In the genomic region with DNA sequence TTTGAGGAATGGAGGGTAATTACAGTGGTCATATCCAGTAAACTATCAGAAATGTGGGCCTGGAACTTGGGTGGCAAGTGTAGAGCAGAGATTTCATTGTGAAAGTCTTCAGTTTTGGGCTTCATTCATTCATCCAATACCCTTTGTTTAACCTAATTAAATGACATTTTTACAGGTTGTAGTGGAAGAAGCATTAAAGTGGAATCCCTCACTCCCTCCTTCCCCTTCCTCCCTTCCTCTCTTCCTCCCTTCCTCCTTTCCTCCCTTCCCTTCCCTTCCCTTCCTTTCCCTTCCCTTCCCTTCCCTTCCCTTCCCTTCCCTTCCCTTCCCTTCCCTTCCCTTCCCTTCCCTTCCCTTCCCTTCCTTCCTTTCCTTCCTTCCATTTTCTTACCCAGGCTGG, we compare ENCODE assay signal across 17 cellular contexts.
DNase-seq lines count a peak whose midpoint lies in the region; ATAC-seq, FAIRE-seq and TF ChIP-seq lines count a peak whose summit lies in the region.
"Had no signal": no experiment of that assay in that cellular context is flagged by ENCODE, and none has a peak within 500 bp of the region (broad histone marks: within the 10 kb centered on the region; RNA-seq: fewer than 3 reads in every experiment).

No MANE protein-coding gene starts in this region.

- H3K4me2 ChIP-seq in HepG2 (ENCODE audit: low read depth, low read length), result no peak overlapping the region
- H3K4me2 ChIP-seq in DND-41 (ENCODE audit: insufficient read depth, low read length), result peak overlapping the region; percentile 63
- H3K4me2 ChIP-seq in SU-DHL-6 (ENCODE audit: low read depth, low read length, poor library complexity, severe bottlenecking), result peak overlapping the region; percentile 68

- TF ChIP-seq POLR2A in HepG2 (IDR thresholded peaks at IDR 0.05; ENCODE audit: insufficient read depth in 1 of 2, low read depth in 2 of 2, low read length in 2 of 2) (no peak), right lobe of liver (IDR thresholded peaks at IDR 0.05) (no peak), esophagus squamous epithelium (IDR thresholded peaks at IDR 0.05) (no peak)

- no peak for TF ChIP-seq RAD21 in HepG2 (CRISPR knock-in tag; IDR thresholded peaks at IDR 0.05)

- H3K27me3 ChIP-seq in HepG2 (ENCODE audit: control insufficient read depth in 1 of 2, insufficient read depth in 2 of 2, low read length in 2 of 2) (no peaks in the 10 kb centered on the region), right lobe of liver (no peaks in the 10 kb centered on the region), DND-41 (ENCODE audit: insufficient read depth, low read length, poor library complexity) (no peaks in the 10 kb centered on the region), SU-DHL-6 (ENCODE audit: low read length) (no peaks in the 10 kb centered on the region), esophagus squamous epithelium (no peaks in the 10 kb centered on the region)

- H3K36me3 ChIP-seq in HepG2 (replicated peaks in 1 of 2; ENCODE audit: control insufficient read depth in 1 of 2, insufficient read depth in 2 of 2, low read length in 2 of 2) (no peaks in the 10 kb centered on the region), right lobe of liver (no peaks in the 10 kb centered on the region), DND-41 (ENCODE audit: insufficient read depth, low read length) (no peaks in the 10 kb centered on the region), SU-DHL-6 (ENCODE audit: low read length) (no peaks in the 10 kb centered on the region), esophagus squamous epithelium (no peaks in the 10 kb centered on the region)

- H3K9me3 ChIP-seq in HepG2 (ENCODE audit: low read length) (no peaks in the 10 kb centered on the region), right lobe of liver (no peaks in the 10 kb centered on the region), DND-41 (ENCODE audit: insufficient read depth, low read length, severe bottlenecking) (no peaks in the 10 kb centered on the region), SU-DHL-6 (ENCODE audit: insufficient read depth, low read length) (no peaks in the 10 kb centered on the region), esophagus squamous epithelium (no peaks in the 10 kb centered on the region)

- peaks cover 30% of the 10 kb centered on the region for H3F3A ChIP-seq in SU-DHL-6 (ENCODE audit: insufficient read depth)

- no peaks in the 10 kb centered on the region for H3K27me3 Mint-ChIP-seq in natural killer cell treated with Interleukin-12 subunit alpha and Interleukin-12 subunit beta and Interleukin-15 and Interleukin-18, amount 100 ng/mL, for 72 hours

- H3K4me3 Mint-ChIP-seq in natural killer cell treated with Interleukin-12 subunit alpha and Interleukin-12 subunit beta and Interleukin-15 and Interleukin-18, amount 100 ng/mL, for 72 hours, result peak overlapping the region; percentile 33

- H4K20me1 ChIP-seq in HepG2 (ENCODE audit: insufficient read depth, low read length), result no peaks in the 10 kb centered on the region
- no peaks in the 10 kb centered on the region for H4K20me1 ChIP-seq in DND-41 (ENCODE audit: insufficient read depth, low read length)
- no peaks in the 10 kb centered on the region for H4K20me1 ChIP-seq in SU-DHL-6 (ENCODE audit: low read depth, low read length)

- H3K9me3 Mint-ChIP-seq in natural killer cell treated with Interleukin-12 subunit alpha and Interleukin-12 subunit beta and Interleukin-15 and Interleukin-18, amount 100 ng/mL, for 72 hours, result no peaks in the 10 kb centered on the region

- H3K9ac ChIP-seq in HepG2 (ENCODE audit: insufficient read depth, low read depth, low read length) (no peak overlapping the region), DND-41 (ENCODE audit: low read depth, low read length) (peak overlapping the region; percentile 9; the same call in 1 of the 2 replicates), SU-DHL-6 (ENCODE audit: low read length) (0 out of 2 replicates have a peak overlapping the region, but pooled peaks have one; percentile 33)

- CTCF ChIA-PET in HepG2 (lab: Yijun Ruan, JAX; ENCODE audit: low intra/inter-chr PET ratio, low total read pairs), result no interaction called here

- POLR2A ChIA-PET in HepG2 (lab: Yijun Ruan, JAX), result no interaction called here

- peak overlapping the region; percentile 48 to 64 for H3K27ac Mint-ChIP-seq in natural killer cell treated with Interleukin-12 subunit alpha and Interleukin-12 subunit beta and Interleukin-15 and Interleukin-18, amount 100 ng/mL, for 72 hours

- no peak overlapping the region for H2AFZ ChIP-seq in HepG2 (ENCODE audit: low read length)
- no peak overlapping the region for H2AFZ ChIP-seq in DND-41 (ENCODE audit: low read depth, low read length)
- H2AFZ ChIP-seq in SU-DHL-6 (ENCODE audit: low read depth, low read length, severe bottlenecking), result no peak overlapping the region

- TF ChIP-seq EP300 in HepG2 (IDR thresholded peaks at IDR 0.05; ENCODE audit: low read depth in 2 of 2, low read length in 2 of 2) (no peak), HepG2 (CRISPR knock-in tag; IDR thresholded peaks at IDR 0.05; ENCODE audit: borderline replicate concordance) (no peak)

- H3K36me3 Mint-ChIP-seq in natural killer cell treated with Interleukin-12 subunit alpha and Interleukin-12 subunit beta and Interleukin-15 and Interleukin-18, amount 100 ng/mL, for 72 hours, result no peaks in the 10 kb centered on the region

- no TSS peak for BruUV-seq in HepG2 (replicated peaks; lab: Mats Ljungman, UMichigan)

- DNase-seq in HepG2 (ENCODE audit: low spot score), result no peak
- no peak for DNase-seq in right lobe of liver
- no peak for DNase-seq in DND-41
- DNase-seq in natural killer cell treated with Interleukin-12 subunit alpha and Interleukin-12 subunit beta and Interleukin-15 and Interleukin-18, amount 100 ng/mL, for 72 hours (ENCODE audit: low spot score), result no peak
- DNase-seq in NCI-H2029 treated with DMSO at 0.1 percent for 48 hours (lab: John Stamatoyannopoulos, UW), result no peak
- DNase-seq in DMS 273 treated with DMSO at 0.1 percent for 48 hours (lab: John Stamatoyannopoulos, UW), result no peak
- DNase-seq in esophagus squamous epithelium (lab: John Stamatoyannopoulos, UW), result no peak
- DNase-seq: C1 segment of cervical spinal cord, DMS79, NCI-H1930, NCI-H2171 treated with DMSO at 0.1 percent for 48 hours, NCI-H510A, SHP77 had no signal

- H3K4me1 ChIP-seq in HepG2 (ENCODE audit: insufficient read depth, low read length) (peaks cover 23% of the 10 kb centered on the region), right lobe of liver (no peaks in the 10 kb centered on the region), DND-41 (ENCODE audit: insufficient read depth, low read length) (peaks cover 71% of the 10 kb centered on the region), esophagus squamous epithelium (peaks cover 0 to 2% (median 0%) of the 10 kb centered on the region in 3 donors)

- H3K9me2 ChIP-seq in SU-DHL-6 (replicated peaks; ENCODE audit: insufficient read depth, low read length), result no peaks in the 10 kb centered on the region

- ATAC-seq in HepG2 (no peak), right lobe of liver (no peak), DND-41 (ENCODE audit: insufficient read depth, low read depth) (no peak)
- no peak for ATAC-seq in natural killer cell treated with Interleukin-12 subunit alpha and Interleukin-12 subunit beta and Interleukin-15 and Interleukin-18, amount 100 ng/mL, for 72 hours
- ATAC-seq: HCT116, SK-N-SH treated with all-trans-retinoic acid at 6 μM for 48 hours had no signal

- H3K27ac ChIP-seq in HepG2 (ENCODE audit: extremely low read length, insufficient read depth, low read length), result no peak overlapping the region
- no peak overlapping the region for H3K27ac ChIP-seq in right lobe of liver
- peak overlapping the region; percentile 72 for H3K27ac ChIP-seq in DND-41 (ENCODE audit: low read length)
- peak overlapping the region; percentile 99 for H3K27ac ChIP-seq in SU-DHL-6 (ENCODE audit: low read depth, low read length)
- no peak overlapping the region for H3K27ac ChIP-seq in esophagus squamous epithelium

- H3K79me2 ChIP-seq in HepG2 (ENCODE audit: insufficient read depth, low read length) (no peaks in the 10 kb centered on the region), DND-41 (ENCODE audit: insufficient read depth, low read length) (no peaks in the 10 kb centered on the region), SU-DHL-6 (ENCODE audit: insufficient read depth, low read length) (no peaks in the 10 kb centered on the region)

- FAIRE-seq in HepG2 (lab: Jason Lieb, UNC), result no peak
- FAIRE-seq: RCC 7860 had no signal

- H3K4me3 ChIP-seq in HepG2 (replicated peaks in 1 of 3; ENCODE audit: insufficient read depth in 1 of 3, low read depth in 2 of 3, low read length in 3 of 3) (no peak overlapping the region), right lobe of liver (no peak overlapping the region), DND-41 (ENCODE audit: low read depth in 1 of 2, low read length in 2 of 2) (no peak overlapping the region), SU-DHL-6 (ENCODE audit: insufficient read depth, low read length, poor library complexity, severe bottlenecking) (no peak overlapping the region), esophagus squamous epithelium (no peak overlapping the region)

- intact Hi-C loops in HepG2 (cut with micrococcal nuclease; ENCODE audit: unreplicated experiment), result no loop called here
- intact Hi-C loops in right lobe of liver (cut with DNase I), result no loop called here
- intact Hi-C loops in esophagus squamous epithelium (cut with DNase I), result no loop called here

- peaks cover 32 to 50% of the 10 kb centered on the region in 2 donors for H3K4me1 Mint-ChIP-seq in natural killer cell treated with Interleukin-12 subunit alpha and Interleukin-12 subunit beta and Interleukin-15 and Interleukin-18, amount 100 ng/mL, for 72 hours (ENCODE audit: low read depth in 2 of 2)

- TF ChIP-seq CTCF in HepG2 (CRISPR knock-in tag; IDR thresholded peaks at IDR 0.05) (no peak), right lobe of liver (IDR thresholded peaks at IDR 0.05) (no peak), DND-41 (IDR thresholded peaks at IDR 0.05; ENCODE audit: borderline replicate concordance, extremely low read depth, low read length, poor library complexity, severe bottlenecking) (no peak), SU-DHL-6 (IDR thresholded peaks at IDR 0.05; ENCODE audit: insufficient read depth, low read length, poor library complexity, severe bottlenecking) (no peak), esophagus squamous epithelium (IDR thresholded peaks at IDR 0.05) (no peak)

- in situ Hi-C loops in HepG2 (cut with HindIII; ENCODE audit: extremely low pct_ligation_motif_present, low pct_unique_long_range_greater_than_20kb), result loop anchor here (5.0 kb wide), 1 partner anchor 135 kb away; no protein-coding TSS in a partner anchor

TF ChIP-seq in HepG2, 621 proteins besides CTCF, POLR2A, EP300 and RAD21:
- peak; percentile 92 for TF ChIP-seq HNRNPK (IDR thresholded peaks at IDR 0.05; ENCODE audit: low read depth, low read length, poor library complexity, severe bottlenecking)
- TF ChIP-seq PCBP1 (IDR thresholded peaks at IDR 0.05; ENCODE audit: borderline replicate concordance, low read depth, low read length), result peak; percentile 72; the same call in 1 of the 2 replicates
- TF ChIP-seq PCBP2 (optimal IDR thresholded peaks at IDR 0.05; ENCODE audit: low read depth, low read length, poor library complexity, severe bottlenecking), result peak; percentile 38
- no peak for TF ChIP-seq MEF2D (CRISPR knock-in tag; IDR thresholded peaks at IDR 0.05)

Comparison
In these comparisons a context has a peak if more than half of its experiments do, and no peak if none do; other contexts are left out.
1. H3K27ac ChIP-seq: peak in DND-41 (single experiment) and SU-DHL-6 (single experiment); none in HepG2 (single experiment), right lobe of liver (0 of 3) and esophagus squamous epithelium (0 of 4).